7 cellular contexts compared by ENCODE assay signal in the genomic region with DNA sequence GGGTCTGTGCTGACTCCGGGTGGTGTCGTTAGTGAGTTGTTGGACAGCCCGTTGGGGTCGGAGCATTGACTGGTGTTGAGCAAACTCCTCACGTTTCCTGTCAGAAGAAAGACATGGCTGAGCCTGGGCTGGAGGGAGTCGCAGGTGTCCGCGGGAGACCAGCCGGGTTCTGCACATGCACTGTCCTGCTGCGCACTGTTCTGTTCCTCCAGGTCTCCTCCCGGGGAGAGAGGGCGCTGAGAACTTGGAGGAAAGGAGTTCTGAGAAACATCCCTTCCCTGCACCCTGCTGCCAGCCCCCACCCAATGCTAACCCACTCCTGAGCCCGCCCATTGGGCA. TPM values are rescaled to one million over a fixed set of nuclear protein-coding genes. Genes with fewer than 3 reads are reported as not detected.
A peak's percentile ranks its signal among the peaks of the same experiment; 100 is the strongest.
DNase-seq lines count a peak whose midpoint lies in the region; ATAC-seq lines count a peak whose summit lies in the region.

No MANE protein-coding gene starts in this region.

- H3K4me1 Mint-ChIP-seq in stimulated activated naive CD8-positive, alpha-beta T cell treated with anti-CD3 and anti-CD28 coated beads, Interleukin-15, Interleukin-2, amounts not matched to agents 100 ng/mL and 50 ng/mL, for 24 hours (ENCODE audit: low read depth): peaks cover 34% of the 10 kb centered on the region

- peak overlapping the region; percentile 98 to 99 for H3K27ac Mint-ChIP-seq in activated naive CD4-positive, alpha-beta T cell treated with anti-CD3 and anti-CD28 coated beads, Interleukin-2, amount 50 U/mL, for 72 hours
- peak overlapping the region; percentile 98 for H3K27ac Mint-ChIP-seq in stimulated activated naive CD8-positive, alpha-beta T cell treated with anti-CD3 and anti-CD28 coated beads, Interleukin-15, Interleukin-2, amounts not matched to agents 100 ng/mL and 50 ng/mL, for 24 hours

- H3K36me3 Mint-ChIP-seq in activated naive CD4-positive, alpha-beta T cell treated with anti-CD3 and anti-CD28 coated beads, Interleukin-2, amount 50 U/mL, for 72 hours: peaks cover 75 to 78% of the 10 kb centered on the region in 2 donors
- H3K36me3 Mint-ChIP-seq in stimulated activated naive CD8-positive, alpha-beta T cell treated with anti-CD3 and anti-CD28 coated beads, Interleukin-15, Interleukin-2, amounts not matched to agents 100 ng/mL and 50 ng/mL, for 24 hours (ENCODE audit: low read depth): peaks cover 57% of the 10 kb centered on the region

- H3K27me3 Mint-ChIP-seq in stimulated activated naive CD8-positive, alpha-beta T cell treated with anti-CD3 and anti-CD28 coated beads, Interleukin-15, Interleukin-2, amounts not matched to agents 100 ng/mL and 50 ng/mL, for 24 hours: no peaks in the 10 kb centered on the region

- peaks cover 20 to 24% of the 10 kb centered on the region in 2 donors for H3K9me3 Mint-ChIP-seq in activated naive CD4-positive, alpha-beta T cell treated with anti-CD3 and anti-CD28 coated beads, Interleukin-2, amount 50 U/mL, for 72 hours
- H3K9me3 Mint-ChIP-seq in stimulated activated naive CD8-positive, alpha-beta T cell treated with anti-CD3 and anti-CD28 coated beads, Interleukin-15, Interleukin-2, amounts not matched to agents 100 ng/mL and 50 ng/mL, for 24 hours: peaks cover 16% of the 10 kb centered on the region

- DNase-seq in HK-2 (ENCODE audit: unreplicated experiment) (peak; percentile 4), superior temporal gyrus (ENCODE audit: extremely low spot score) (no peak), NCI-H524 treated with DMSO at 0.1 percent for 48 hours (lab: John Stamatoyannopoulos, UW) (no peak), NCI-H2196 (lab: John Stamatoyannopoulos, UW; ENCODE audit: unreplicated experiment) (no peak)
- DNase-seq in activated naive CD4-positive, alpha-beta T cell treated with anti-CD3 and anti-CD28 coated beads, Interleukin-2, amount 50 U/mL, for 72 hours (ENCODE audit: low spot score in 2 of 2): peak in 1 of 2 donors; percentile 5

- peak overlapping the region; percentile 98 for H3K4me3 ChIP-seq in iPS-18c (ENCODE audit: insufficient read depth, low read depth, low read length)

- ATAC-seq in activated naive CD4-positive, alpha-beta T cell treated with anti-CD3 and anti-CD28 coated beads, Interleukin-2, amount 50 U/mL, for 72 hours: no peak

- H3K9me3 ChIP-seq in iPS-18c (ENCODE audit: control insufficient read depth, insufficient read depth, low read length): peaks cover 11% of the 10 kb centered on the region

- H3K4me3 Mint-ChIP-seq in stimulated activated naive CD8-positive, alpha-beta T cell treated with anti-CD3 and anti-CD28 coated beads, Interleukin-15, Interleukin-2, amounts not matched to agents 100 ng/mL and 50 ng/mL, for 24 hours: peak overlapping the region; percentile 98

RNA-seq across cellular contexts. Expression of gene ZNF141, which starts 1.1 kb away (rescaled TPM):
- 10 to 100 TPM; 24.3 to 37.8 TPM for total RNA-seq in activated naive CD4-positive, alpha-beta T cell treated with anti-CD3 and anti-CD28 coated beads, Interleukin-2, amount 50 U/mL, for 72 hours

RNA-seq across cellular contexts. Expression of gene ZNF732, which starts 33.5 kb away (rescaled TPM):
- total RNA-seq in activated naive CD4-positive, alpha-beta T cell treated with anti-CD3 and anti-CD28 coated beads, Interleukin-2, amount 50 U/mL, for 72 hours: not detected
